ENCODE assay signal across 8 cellular contexts in genomic region chr9:95193480-95193879, GRCh38.
"Had no signal": no experiment of that assay in that cellular context is flagged by ENCODE, and none has a peak within 500 bp of the region (broad histone marks: within the 10 kb centered on the region; RNA-seq: fewer than 3 reads in every experiment).

No MANE protein-coding gene starts in this region.

- H3K27ac Mint-ChIP-seq: GM23338, HFFc6 had no signal

- H3K9me3 Mint-ChIP-seq: GM23338, HFFc6 had no signal

- H2AFZ ChIP-seq: GM23338 had no signal

- H3K9me3 ChIP-seq: HAP-1 had no signal

- H3K36me3 ChIP-seq: HAP-1 had no signal

- FAIRE-seq: HTR-8/SVneo, K562 had no signal

- H3K4me2 ChIP-seq: GM23338 had no signal

- H3K4me3 ChIP-seq: GM23338, HAP-1, K562 had no signal

- ATAC-seq: HCT116, K562 had no signal

- DNase-seq: HFFc6, IMR-90, KG1 had no signal

- H3K4me3 Mint-ChIP-seq: GM23338, HFFc6 had no signal
